ENCODE assay signal across 10 cellular contexts in the genomic region with DNA sequence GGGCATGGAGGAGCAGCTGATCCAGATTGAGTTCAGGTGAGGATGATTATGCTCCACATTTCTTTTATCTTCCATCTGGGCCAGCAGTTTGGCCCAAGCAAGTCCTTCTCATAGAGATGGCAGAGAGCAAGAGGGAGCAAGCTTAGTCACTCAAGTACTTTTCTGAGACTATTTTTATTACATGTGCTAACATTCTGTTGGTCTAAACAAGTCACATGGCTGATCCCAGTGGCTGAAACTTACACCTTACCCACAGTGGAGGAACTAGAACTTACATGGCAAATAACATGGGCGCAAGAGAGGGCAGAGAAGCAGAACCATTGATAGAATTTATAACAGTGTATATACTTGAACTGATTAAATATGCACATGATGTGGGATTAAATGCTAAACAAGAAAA.
A peak's percentile ranks its signal among the peaks of the same experiment; 100 is the strongest.
DNase-seq lines count a peak whose midpoint lies in the region; ATAC-seq, FAIRE-seq and TF ChIP-seq lines count a peak whose summit lies in the region.
"Had no signal": no experiment of that assay in that cellular context is flagged by ENCODE, and none has a peak within 500 bp of the region (broad histone marks: within the 10 kb centered on the region; RNA-seq: fewer than 3 reads in every experiment).

No MANE protein-coding gene starts in this region.

- H3K14ac ChIP-seq in H1 (ENCODE audit: insufficient read length), result no peak overlapping the region

- TF ChIP-seq POLR2A in H1 (IDR thresholded peaks at IDR 0.05; ENCODE audit: control extremely low read depth in 1 of 2, low read depth in 2 of 2, low read length in 2 of 2), result no peak

- H3K23me2 ChIP-seq in H1 (ENCODE audit: low read depth, low read length), result no peaks in the 10 kb centered on the region

- H3K27me3 ChIP-seq in H1 (replicated peaks in 1 of 4; ENCODE audit: control insufficient read depth in 3 of 4, extremely low read depth in 1 of 4, insufficient read depth in 3 of 4, low read length in 3 of 4), result no peaks in the 10 kb centered on the region
- no peaks in the 10 kb centered on the region for H3K27me3 ChIP-seq in left lung

- no peak overlapping the region for H3K27ac ChIP-seq in H1 (ENCODE audit: low read depth, low read length)
- H3K27ac ChIP-seq in left lung, result no peak overlapping the region
- H3K27ac ChIP-seq in OCI-LY7 (ENCODE audit: low read depth, low read length, poor library complexity, severe bottlenecking), result no peak overlapping the region

- no peak overlapping the region for H4K91ac ChIP-seq in H1 (replicated peaks; ENCODE audit: insufficient read length, low read length)

- H2BK20ac ChIP-seq in H1 (ENCODE audit: low read length), result no peak overlapping the region

- TF ChIP-seq CTCF in H1 (IDR thresholded peaks at IDR 0.05; ENCODE audit: control extremely low read depth in 1 of 3, insufficient read depth in 1 of 3, low read depth in 1 of 3, low read length in 3 of 3), result no peak
- TF ChIP-seq CTCF in left lung (IDR thresholded peaks at IDR 0.05), result no peak
- no peak for TF ChIP-seq CTCF in OCI-LY7 (conservative IDR thresholded peaks at IDR 0.05; ENCODE audit: low read length)

- no peak overlapping the region for H3K9ac ChIP-seq in H1 (replicated peaks in 1 of 4; ENCODE audit: extremely low read depth in 1 of 4, low read depth in 3 of 4, low read length in 3 of 4)

- H3K4me1 ChIP-seq in H1 (replicated peaks in 1 of 4; ENCODE audit: control insufficient read depth in 3 of 4, insufficient read depth in 4 of 4, low read length in 3 of 4), result no peaks in the 10 kb centered on the region
- H3K4me1 ChIP-seq in left lung, result no peaks in the 10 kb centered on the region
- peaks cover 4% of the 10 kb centered on the region for H3K4me1 ChIP-seq in OCI-LY7 (ENCODE audit: insufficient read depth, low read length, poor library complexity, severe bottlenecking)

- no peak overlapping the region for H3K23ac ChIP-seq in H1 (ENCODE audit: insufficient read length)

- FAIRE-seq in H1 (lab: Jason Lieb, UNC), result no peak

- no peak overlapping the region for H3K4me3 ChIP-seq in H1 (ENCODE audit: extremely low read depth in 1 of 4, insufficient read depth in 2 of 4, low read depth in 3 of 4, low read length in 4 of 4)
- no peak overlapping the region for H3K4me3 ChIP-seq in left lung
- no peak overlapping the region for H3K4me3 ChIP-seq in OCI-LY7 (ENCODE audit: low read depth, low read length, poor library complexity, severe bottlenecking)

- peak; percentile 83 for ATAC-seq in GM18909 (IDR thresholded peaks at IDR 0.05; ENCODE audit: poor library complexity, unreplicated experiment)
- ATAC-seq in GM21619 (IDR thresholded peaks at IDR 0.05; ENCODE audit: unreplicated experiment), result peak; percentile 68
- peak; percentile 72 for ATAC-seq in HG03135 (IDR thresholded peaks at IDR 0.05; ENCODE audit: unreplicated experiment)
- ATAC-seq in left lung, result no peak

- DNase-seq in H1 (ENCODE audit: low read depth in 1 of 2, low spot score in 2 of 2) (no peak), NCI-H2227 treated with DMSO at 0.1 percent for 48 hours (lab: John Stamatoyannopoulos, UW) (no peak), OCI-M2 (lab: John Stamatoyannopoulos, UW; ENCODE audit: unreplicated experiment) (no peak), left lung (no peak), OCI-LY7 (ENCODE audit: low spot score) (no peak)
- DNase-seq: activated CD4-positive, CD25-positive, alpha-beta regulatory T cell; activated effector memory CD4-positive, alpha-beta T cell treated with Interleukin-2 at 50 U/mL for 16 hours had no signal

- H3K4me2 ChIP-seq in H1 (ENCODE audit: insufficient read depth in 1 of 2, low read depth in 2 of 2, low read length in 2 of 2) (no peak overlapping the region), OCI-LY7 (ENCODE audit: low read length) (no peak overlapping the region)

- H3K9me3 ChIP-seq in H1 (ENCODE audit: insufficient read depth in 2 of 2, low read depth in 1 of 2, low read length in 1 of 2) (no peaks in the 10 kb centered on the region), left lung (no peaks in the 10 kb centered on the region), OCI-LY7 (ENCODE audit: low read length) (no peaks in the 10 kb centered on the region)

- no peak for TF ChIP-seq EP300 in H1 (IDR thresholded peaks at IDR 0.05; ENCODE audit: borderline replicate concordance in 1 of 2, low read depth in 2 of 2, low read length in 2 of 2)

- WGBS in H1 (ENCODE audit: extremely low coverage in 1 of 2, insufficient coverage in 1 of 2, insufficient read length in 1 of 2, insufficient replicate concordance in 2 of 2, low coverage in 1 of 2, low lambda C conversion rate in 2 of 2, missing lambda C conversion rate in 1 of 2), 2 experiments, result 84% methylated on average over 1 of the region's 1 CpG; no CpG with 5 or more reads in 1 of the 2 experiments

- H3K9me2 ChIP-seq in OCI-LY7 (ENCODE audit: insufficient read depth, low read length), result no peaks in the 10 kb centered on the region

- H4K8ac ChIP-seq in H1 (ENCODE audit: extremely low read depth, insufficient read depth, low read length), result no peak overlapping the region

- H3K36me3 ChIP-seq in H1 (ENCODE audit: control insufficient read depth in 2 of 4, insufficient read depth in 4 of 4, low read length in 3 of 4) (no peaks in the 10 kb centered on the region), left lung (no peaks in the 10 kb centered on the region), OCI-LY7 (ENCODE audit: insufficient read depth, low read length) (no peaks in the 10 kb centered on the region)

- no peak overlapping the region for H2BK5ac ChIP-seq in H1 (ENCODE audit: low read depth, low read length)

- peak overlapping the region; percentile 63; the same call in 1 of the 2 replicates for H2AFZ ChIP-seq in H1 (ENCODE audit: low read length)
- H2AFZ ChIP-seq in OCI-LY7 (ENCODE audit: low read length), result no peak overlapping the region

- TF ChIP-seq RAD21 in H1 (IDR thresholded peaks at IDR 0.05 in 1 of 2, conservative IDR thresholded peaks at IDR 0.05 in 1 of 2; ENCODE audit: low read depth in 2 of 2, low read length in 2 of 2), result no peak

- intact Hi-C loops in left lung (cut with DNase I) (loop anchor here in 1 of 2 donors (10.0 kb wide), 1 partner anchor 298 kb away; no protein-coding TSS in a partner anchor), OCI-LY7 (cut with micrococcal nuclease; ENCODE audit: unreplicated experiment) (loop anchor here (10.0 kb wide), 1 partner anchor 298 kb away; no protein-coding TSS in a partner anchor)

- H3K56ac ChIP-seq in H1 (replicated peaks; ENCODE audit: insufficient read length, low read depth, low read length), result no peak overlapping the region

- no peak overlapping the region for H4K5ac ChIP-seq in H1 (ENCODE audit: insufficient read length, low read depth, low read length)

- no peak overlapping the region for H2BK15ac ChIP-seq in H1 (ENCODE audit: low read length)

- H2BK12ac ChIP-seq in H1 (ENCODE audit: low read depth, low read length), result no peak overlapping the region

- no peak overlapping the region for H3K18ac ChIP-seq in H1 (ENCODE audit: extremely low read depth, low read length)

- CTCF ChIA-PET in H1 (lab: Charles Lee; ENCODE audit: partially characterized antibody) (interaction anchor here (1.1 kb wide), 1 partner anchor 802 kb away, joined by 4 read pairs; no protein-coding TSS in a partner anchor), OCI-LY7 (lab: Charles Lee; ENCODE audit: unreplicated experiment) (no interaction called here)

- no peaks in the 10 kb centered on the region for H3K79me1 ChIP-seq in H1 (ENCODE audit: low read depth, low read length)

- BruUV-seq in OCI-LY7 (replicated peaks; lab: Mats Ljungman, UMichigan), result no TSS peak

- no peak overlapping the region for H2BK120ac ChIP-seq in H1 (replicated peaks; ENCODE audit: low read depth, low read length)

- H3K79me2 ChIP-seq in H1 (ENCODE audit: control insufficient read depth in 1 of 2, insufficient read depth in 2 of 2, low read length in 2 of 2) (no peaks in the 10 kb centered on the region), OCI-LY7 (ENCODE audit: insufficient read depth, low read depth, low read length) (no peaks in the 10 kb centered on the region)

- H4K20me1 ChIP-seq in H1 (replicated peaks in 1 of 2; ENCODE audit: control insufficient read depth in 1 of 2, insufficient read depth in 2 of 2, low read length in 2 of 2), result no peaks in the 10 kb centered on the region
- H4K20me1 ChIP-seq in OCI-LY7 (ENCODE audit: insufficient read depth, low read length), result no peaks in the 10 kb centered on the region

- no peak overlapping the region for H2AK5ac ChIP-seq in H1 (ENCODE audit: low read depth, low read length)

- no peak overlapping the region for H3K4ac ChIP-seq in H1 (replicated peaks; ENCODE audit: insufficient read length, low read depth, low read length)

- POLR2A ChIA-PET in H1 (lab: Charles Lee; ENCODE audit: partially characterized antibody), result no interaction called here
- POLR2A ChIA-PET in OCI-LY7 (lab: Charles Lee), result no interaction called here

TF ChIP-seq in H1, 55 proteins besides CTCF, POLR2A, EP300 and RAD21 (continues in another document):
- TF ChIP-seq CTBP2 (IDR thresholded peaks at IDR 0.05; ENCODE audit: borderline replicate concordance, insufficient read depth, insufficient read length, low read length), result no peak
- no peak for TF ChIP-seq EZH2 (IDR thresholded peaks at IDR 0.05; ENCODE audit: low read depth, low read length, severe bottlenecking)
- no peak for TF ChIP-seq TAF1 (IDR thresholded peaks at IDR 0.05; ENCODE audit: low read depth, low read length)
- TF ChIP-seq ASH2L (IDR thresholded peaks at IDR 0.05; ENCODE audit: low read length), result no peak
- no peak for TF ChIP-seq KDM1A (IDR thresholded peaks at IDR 0.05; ENCODE audit: borderline replicate concordance, low read length)
- TF ChIP-seq BCL11A (IDR thresholded peaks at IDR 0.05; ENCODE audit: low read depth in 2 of 2, low read length in 2 of 2), result no peak
- TF ChIP-seq, protein P1, sequence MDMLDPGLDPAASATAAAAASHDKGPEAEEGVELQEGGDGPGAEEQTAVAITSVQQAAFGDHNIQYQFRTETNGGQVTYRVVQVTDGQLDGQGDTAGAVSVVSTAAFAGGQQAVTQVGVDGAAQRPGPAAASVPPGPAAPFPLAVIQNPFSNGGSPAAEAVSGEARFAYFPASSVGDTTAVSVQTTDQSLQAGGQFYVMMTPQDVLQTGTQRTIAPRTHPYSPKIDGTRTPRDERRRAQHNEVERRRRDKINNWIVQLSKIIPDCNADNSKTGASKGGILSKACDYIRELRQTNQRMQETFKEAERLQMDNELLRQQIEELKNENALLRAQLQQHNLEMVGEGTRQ (IDR thresholded peaks at IDR 0.05; ENCODE audit: low read length), result no peak
- no peak for TF ChIP-seq TAF7 (optimal IDR thresholded peaks at IDR 0.05; ENCODE audit: borderline replicate concordance, low read depth, low read length)
- TF ChIP-seq NANOG (IDR thresholded peaks at IDR 0.05; ENCODE audit: insufficient read depth, low read depth, low read length, poor library complexity, severe bottlenecking), result no peak
- TF ChIP-seq PHF8 (conservative IDR thresholded peaks at IDR 0.05; ENCODE audit: low read depth, low read length), result no peak
- TF ChIP-seq, protein P2, sequence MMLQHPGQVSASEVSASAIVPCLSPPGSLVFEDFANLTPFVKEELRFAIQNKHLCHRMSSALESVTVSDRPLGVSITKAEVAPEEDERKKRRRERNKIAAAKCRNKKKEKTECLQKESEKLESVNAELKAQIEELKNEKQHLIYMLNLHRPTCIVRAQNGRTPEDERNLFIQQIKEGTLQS (IDR thresholded peaks at IDR 0.05; ENCODE audit: insufficient read depth, low read depth, low read length), result no peak
